In genomic region chr20:53954734-53955658, GRCh38 we compare ENCODE assay signal across 1 cellular context.
TF ChIP-seq lines count a peak whose summit lies in the region.

No MANE protein-coding gene starts in this region.

TF ChIP-seq in HepG2, 621 proteins besides CTCF, POLR2A, EP300 and RAD21 (continued from another document and continues in another):
- no peak for TF ChIP-seq ZNF407 (CRISPR knock-in tag; IDR thresholded peaks at IDR 0.05; ENCODE audit: not compliant biosample characterization)
- TF ChIP-seq SP5 (CRISPR knock-in tag; IDR thresholded peaks at IDR 0.05; ENCODE audit: borderline replicate concordance, low read depth): no peak
- no peak for TF ChIP-seq ZFP1 (CRISPR knock-in tag; IDR thresholded peaks at IDR 0.05)
- no peak for TF ChIP-seq JDP2 (CRISPR knock-in tag; IDR thresholded peaks at IDR 0.05; ENCODE audit: borderline replicate concordance)
- TF ChIP-seq NFKBIZ (CRISPR knock-in tag; IDR thresholded peaks at IDR 0.05): 0 out of 2 replicates have a peak, but pooled peaks have one; percentile 21
- TF ChIP-seq TBL1XR1 (IDR thresholded peaks at IDR 0.05; ENCODE audit: borderline replicate concordance, low read length, partially characterized antibody): peak; percentile 59
- 0 out of 2 replicates have a peak, but pooled peaks have one; percentile 25 for TF ChIP-seq KAT8 (CRISPR knock-in tag; IDR thresholded peaks at IDR 0.05)
- no peak for TF ChIP-seq ZFP41 (CRISPR knock-in tag; IDR thresholded peaks at IDR 0.05; ENCODE audit: borderline replicate concordance)
- no peak for TF ChIP-seq ZNF709 (CRISPR knock-in tag; IDR thresholded peaks at IDR 0.05)
- TF ChIP-seq PRDM10 (CRISPR knock-in tag; IDR thresholded peaks at IDR 0.05; ENCODE audit: low read depth): peak; percentile 74; the same call in 1 of the 2 replicates
- no peak for TF ChIP-seq ZNF280D (CRISPR knock-in tag; IDR thresholded peaks at IDR 0.05)
- TF ChIP-seq ZNF143 (CRISPR knock-in tag; IDR thresholded peaks at IDR 0.05): no peak
- TF ChIP-seq ZNF264 (CRISPR knock-in tag; IDR thresholded peaks at IDR 0.05): no peak
- no peak for TF ChIP-seq ZNF549 (CRISPR knock-in tag; IDR thresholded peaks at IDR 0.05)
- no peak for TF ChIP-seq EEA1 (CRISPR knock-in tag; IDR thresholded peaks at IDR 0.05; ENCODE audit: borderline replicate concordance)
- TF ChIP-seq ZNF710 (CRISPR knock-in tag; IDR thresholded peaks at IDR 0.05; ENCODE audit: borderline replicate concordance): no peak
- no peak for TF ChIP-seq HOXA7 (CRISPR knock-in tag; IDR thresholded peaks at IDR 0.05)
- TF ChIP-seq NFIB (CRISPR knock-in tag; IDR thresholded peaks at IDR 0.05; ENCODE audit: borderline replicate concordance): no peak
- no peak for TF ChIP-seq LBX2 (CRISPR knock-in tag; IDR thresholded peaks at IDR 0.05; ENCODE audit: borderline replicate concordance)
- no peak for TF ChIP-seq KDM5B (CRISPR knock-in tag; IDR thresholded peaks at IDR 0.05; ENCODE audit: borderline replicate concordance)
- no peak for TF ChIP-seq ZFP36 (IDR thresholded peaks at IDR 0.05; ENCODE audit: borderline replicate concordance, low read depth, low read length, partially characterized antibody)
- TF ChIP-seq ARID4A (CRISPR knock-in tag; IDR thresholded peaks at IDR 0.05; ENCODE audit: borderline replicate concordance): no peak; the same call in 1 of the 2 replicates
- no peak for TF ChIP-seq ZNF350 (CRISPR knock-in tag; IDR thresholded peaks at IDR 0.05; ENCODE audit: borderline replicate concordance, low read depth)
- no peak for TF ChIP-seq SMAD9 (CRISPR knock-in tag; IDR thresholded peaks at IDR 0.05)
- peak; percentile 85 for TF ChIP-seq ISL2 (CRISPR knock-in tag; IDR thresholded peaks at IDR 0.05)
- TF ChIP-seq ZBTB2 (CRISPR knock-in tag; IDR thresholded peaks at IDR 0.05; ENCODE audit: low read depth): no peak
- TF ChIP-seq ZNF383 (CRISPR knock-in tag; IDR thresholded peaks at IDR 0.05; ENCODE audit: borderline replicate concordance): no peak
- no peak for TF ChIP-seq RFXANK (CRISPR knock-in tag; IDR thresholded peaks at IDR 0.05)
- TF ChIP-seq PBX3 (CRISPR knock-in tag; IDR thresholded peaks at IDR 0.05; ENCODE audit: borderline replicate concordance): no peak
